In the genomic region with DNA sequence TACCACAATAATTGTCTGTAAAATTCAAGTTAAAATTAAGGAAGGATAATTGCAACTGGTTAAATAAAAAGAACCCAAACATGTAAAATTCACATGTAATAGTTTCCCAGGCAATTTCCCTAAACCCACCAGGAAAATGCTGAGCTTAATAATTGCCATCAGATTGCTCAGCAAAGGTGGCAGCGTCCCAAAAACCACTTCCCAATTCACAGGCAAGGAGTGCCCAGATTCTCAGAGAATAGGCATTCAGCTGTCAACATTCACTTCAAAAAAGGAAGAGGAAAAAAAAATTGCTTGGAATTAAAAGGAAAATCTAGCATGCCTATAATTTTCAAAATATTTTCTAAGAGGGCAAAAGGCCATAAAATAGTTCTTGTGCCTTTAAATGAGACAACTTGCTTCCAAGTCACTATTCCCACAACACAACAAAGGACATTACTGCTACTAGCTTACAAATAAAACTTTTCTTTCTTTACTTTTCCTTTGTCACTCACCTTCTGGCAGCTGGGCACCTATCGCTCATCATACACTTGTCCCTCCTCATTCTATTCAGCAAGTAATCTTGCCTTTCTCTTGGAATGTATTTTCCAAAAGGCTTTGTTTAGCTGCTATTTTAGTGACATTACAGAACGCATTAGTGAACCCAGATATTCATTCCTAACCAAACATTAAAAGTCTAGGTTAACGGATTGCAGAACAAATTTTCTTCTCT, we compare ENCODE assay signal across 14 cellular contexts. TPM values are rescaled to one million over a fixed set of nuclear protein-coding genes. Genes with fewer than 3 reads are reported as not detected.
DNase-seq lines count a peak whose midpoint lies in the region; ATAC-seq and TF ChIP-seq lines count a peak whose summit lies in the region.
"Had no signal": no experiment of that assay in that cellular context is flagged by ENCODE, and none has a peak within 500 bp of the region (broad histone marks: within the 10 kb centered on the region; RNA-seq: fewer than 3 reads in every experiment).

No MANE protein-coding gene starts in this region.

- in situ Hi-C loops in gastrocnemius medialis (cut with MboI; ENCODE audit: low sequenced_read_pairs in 4 of 4) = no loop called here

- no peaks in the 10 kb centered on the region for H3K9me3 ChIP-seq in adipocyte (ENCODE audit: control insufficient read depth, low read length)
- no peaks in the 10 kb centered on the region for H3K9me3 ChIP-seq in gastrocnemius medialis
- no peaks in the 10 kb centered on the region for H3K9me3 ChIP-seq in Peyer's patch
- H3K9me3 ChIP-seq: sigmoid colon had no signal

- TF ChIP-seq CTCF in gastrocnemius medialis (IDR thresholded peaks at IDR 0.05 in 4 of 5, conservative IDR thresholded peaks at IDR 0.05 in 1 of 5) = no peak
- TF ChIP-seq CTCF in Peyer's patch (IDR thresholded peaks at IDR 0.05) = no peak

- H3K27me3 ChIP-seq in adipocyte (replicated peaks; ENCODE audit: control insufficient read depth, insufficient read depth, low read length) (no peaks in the 10 kb centered on the region), gastrocnemius medialis (no peaks in the 10 kb centered on the region), Peyer's patch (no peaks in the 10 kb centered on the region)
- H3K27me3 ChIP-seq: sigmoid colon had no signal

- peak overlapping the region; percentile 18 for H3K9ac ChIP-seq in adipocyte (ENCODE audit: low read length)

- DNase-seq in GM03348 (ENCODE audit: low spot score) (peak; percentile 58), adipocyte (ENCODE audit: low read depth) (peak; percentile 65), glomerular visceral epithelial cell (ENCODE audit: extremely low spot score) (peak; percentile 42), gastrocnemius medialis (peak; percentile 9 to 32), AML-193 (lab: John Stamatoyannopoulos, UW) (no peak), Peyer's patch (no peak)
- DNase-seq in activated naive CD4-positive, alpha-beta T cell treated with Interleukin-2 at 50 U/mL for 16 hours = no peak
- DNase-seq: activated CD8-positive, alpha-beta memory T cell treated with anti-CD3 and anti-CD28 coated beads, Interleukin-2, amount 10 ng/mL, durations not matched to agents 7 days and 5 days; DMS 273 treated with DMSO at 0.1 percent for 48 hours; NCI-H526 treated with DMSO at 0.1 percent for 48 hours; sigmoid colon; T-helper 17 cell had no signal

- ATAC-seq in gastrocnemius medialis (no peak), HG03108 (IDR thresholded peaks at IDR 0.05; ENCODE audit: unreplicated experiment) (no peak)
- ATAC-seq: activated CD8-positive, alpha-beta memory T cell treated with anti-CD3 and anti-CD28 coated beads, Interleukin-2, amount 10 ng/mL, durations not matched to agents 7 days and 5 days; GM23338; T-helper 17 cell had no signal

- H3K36me3 ChIP-seq in adipocyte (ENCODE audit: control insufficient read depth, insufficient read depth, low read length, severe bottlenecking) = peaks cover 33% of the 10 kb centered on the region
- H3K36me3 ChIP-seq in gastrocnemius medialis = peaks cover 0 to 24% of the 10 kb centered on the region in 2 donors
- H3K36me3 ChIP-seq in Peyer's patch = peaks cover 0 to 32% (median 0%) of the 10 kb centered on the region in 3 donors

- TF ChIP-seq POLR2A in gastrocnemius medialis (IDR thresholded peaks at IDR 0.05) = no peak
- no peak for TF ChIP-seq POLR2A in Peyer's patch (IDR thresholded peaks at IDR 0.05)

- H3K4me3 ChIP-seq in adipocyte (ENCODE audit: low read length) (no peak overlapping the region), gastrocnemius medialis (no peak overlapping the region), Peyer's patch (no peak overlapping the region)
- H3K4me3 ChIP-seq: GM23338, sigmoid colon had no signal

- intact Hi-C loops in gastrocnemius medialis (cut with DNase I; ENCODE audit: low total_unique reads) = no loop called here

- H3K27ac ChIP-seq in gastrocnemius medialis (no peak overlapping the region), Peyer's patch (no peak overlapping the region)
- H3K27ac ChIP-seq: sigmoid colon had no signal

- H3K4me1 ChIP-seq in adipocyte (ENCODE audit: control insufficient read depth, insufficient read depth, low read length) (peaks cover 17% of the 10 kb centered on the region), gastrocnemius medialis (peaks cover 0 to 13% of the 10 kb centered on the region in 2 donors), Peyer's patch (no peaks in the 10 kb centered on the region)

RNA-seq across cellular contexts. Expression of gene SRBD1, which starts 15.2 kb away (rescaled TPM):
- total RNA-seq in gastrocnemius medialis (10 to 100 TPM in 1 of 4 donors, 1 to 10 TPM in 3; 3.0 to 10.1 (median 4.5) TPM), Peyer's patch (10 to 100 TPM; 14.9 to 32.2 (median 22.5) TPM)

RNA-seq across cellular contexts. Expression of gene PRKCE, which starts 55.6 kb away (rescaled TPM):
- 10 to 100 TPM in 2 of 4 donors, 1 to 10 TPM in 2; 5.8 to 28.9 (median 11.8) TPM for total RNA-seq in gastrocnemius medialis
- total RNA-seq in Peyer's patch = 10 to 100 TPM; 20.0 to 29.7 (median 25.2) TPM

Comparison
In these comparisons a context has a peak if more than half of its experiments do, and no peak if none do; other contexts are left out.
1. DNase-seq: peak in GM03348 (single experiment), adipocyte (single experiment), glomerular visceral epithelial cell (single experiment) and gastrocnemius medialis (2 of 2); none in AML-193 (0 of 2), Peyer's patch (0 of 3) and activated naive CD4-positive, alpha-beta T cell treated with Interleukin-2 at 50 U/mL for 16 hours (single experiment).